In genomic region chr20:59336551-59336950, GRCh38 we compare ENCODE assay signal across 18 cellular contexts. TPM values are rescaled to one million over a fixed set of nuclear protein-coding genes. Genes with fewer than 3 reads are reported as not detected.
DNase-seq lines count a peak whose midpoint lies in the region; ATAC-seq and TF ChIP-seq lines count a peak whose summit lies in the region.
"Had no signal": no experiment of that assay in that cellular context is flagged by ENCODE, and none has a peak within 500 bp of the region (broad histone marks: within the 10 kb centered on the region; RNA-seq: fewer than 3 reads in every experiment).

No MANE protein-coding gene starts in this region.

- H3K9me3 ChIP-seq in SJCRH30 (replicated peaks): no peaks in the 10 kb centered on the region
- H3K9me3 ChIP-seq: A549; BLaER1 treated with 17β-estradiol and CSF1 and Interleukin-3, amounts not matched to agents 10 nM and 100 nM; Caco-2 had no signal

- DNase-seq in SJCRH30 (peak in 1 of 2 experiments; percentile 54), left kidney (ENCODE audit: low read depth, low spot score) (peak; percentile 68), nephron progenitor cell (no peak), mucosa of gallbladder (ENCODE audit: low spot score) (no peak)
- DNase-seq: AML-193; Caco-2; Calu3; CD4-positive, alpha-beta T cell; CD8-positive, alpha-beta T cell; DMS79 treated with DMSO at 0.1 percent for 48 hours; GF-D8 had no signal

- H3K27ac Mint-ChIP-seq in nephron progenitor cell: peak overlapping the region; percentile 11
- H3K27ac Mint-ChIP-seq: B cell; CD4-positive, alpha-beta T cell; CD8-positive, alpha-beta T cell had no signal

- H3K27me3 ChIP-seq in SJCRH30: no peaks in the 10 kb centered on the region

- no peak overlapping the region for H3K4me3 ChIP-seq in SJCRH30
- H3K4me3 ChIP-seq: A549; BLaER1 treated with 17β-estradiol and CSF1 and Interleukin-3, amounts not matched to agents 10 nM and 100 nM had no signal

- peaks cover 52% of the 10 kb centered on the region for H3K4me1 Mint-ChIP-seq in nephron progenitor cell

- no peaks in the 10 kb centered on the region for H3K36me3 ChIP-seq in SJCRH30
- H3K36me3 ChIP-seq: BLaER1 treated with 17β-estradiol and CSF1 and Interleukin-3, amounts not matched to agents 10 nM and 100 nM had no signal

- no peak overlapping the region for H3K4me3 Mint-ChIP-seq in nephron progenitor cell
- H3K4me3 Mint-ChIP-seq: B cell; CD4-positive, alpha-beta T cell; CD8-positive, alpha-beta T cell had no signal

- no peaks in the 10 kb centered on the region for H3K36me3 Mint-ChIP-seq in nephron progenitor cell (ENCODE audit: low read depth)
- H3K36me3 Mint-ChIP-seq: CD8-positive, alpha-beta T cell had no signal

- H3K9me3 Mint-ChIP-seq in nephron progenitor cell: no peaks in the 10 kb centered on the region
- H3K9me3 Mint-ChIP-seq: CD4-positive, alpha-beta T cell; CD8-positive, alpha-beta T cell had no signal

- H3K4me1 ChIP-seq in SJCRH30: peaks cover 62% of the 10 kb centered on the region
- H3K4me1 ChIP-seq: A549 had no signal

- no peak for TF ChIP-seq CTCF in nephron progenitor cell (IDR thresholded peaks at IDR 0.05)

- ATAC-seq in SK-N-SH treated with all-trans-retinoic acid at 6 μM for 48 hours: no peak
- ATAC-seq: A549; CD8-positive, alpha-beta T cell had no signal

- peaks cover 18% of the 10 kb centered on the region for H3K27me3 Mint-ChIP-seq in nephron progenitor cell (ENCODE audit: low read depth, poor library complexity)
- H3K27me3 Mint-ChIP-seq: CD4-positive, alpha-beta T cell had no signal

- peak overlapping the region; percentile 96 for H3K27ac ChIP-seq in SJCRH30
- H3K27ac ChIP-seq: 22Rv1; A549; BLaER1 treated with 17β-estradiol and CSF1 and Interleukin-3, amounts not matched to agents 10 nM and 100 nM; C4-2B had no signal

TF ChIP-seq in SK-N-SH treated with all-trans-retinoic acid at 6 μM for 48 hours, 23 proteins besides CTCF, POLR2A, EP300 and RAD21:
- TF ChIP-seq TOX (CRISPR knock-in tag; IDR thresholded peaks at IDR 0.05; ENCODE audit: borderline replicate concordance): no peak
- no peak for TF ChIP-seq BACH2 (CRISPR knock-in tag; IDR thresholded peaks at IDR 0.05; ENCODE audit: borderline replicate concordance)
- TF ChIP-seq SNAI2 (CRISPR knock-in tag; IDR thresholded peaks at IDR 0.05): no peak
- TF ChIP-seq ZNF565 (CRISPR knock-in tag; conservative IDR thresholded peaks at IDR 0.05; ENCODE audit: low read depth): no peak
- no peak for TF ChIP-seq ZFP3 (CRISPR knock-in tag; IDR thresholded peaks at IDR 0.05)
- TF ChIP-seq TSHZ2 (CRISPR knock-in tag; IDR thresholded peaks at IDR 0.05): no peak
- TF ChIP-seq ZNF70 (CRISPR knock-in tag; IDR thresholded peaks at IDR 0.05): no peak

RNA-seq across cellular contexts. Expression of gene EDN3, which starts 36.1 kb away (rescaled TPM):
- 92.5 and 97.6 TPM in 2 replicates for total RNA-seq in SJCRH30 (2014; rRNA removed; shearing (Covaris generic))
- 7.7 TPM for total RNA-seq in mucosa of gallbladder
- total RNA-seq: A172, B cell, Calu3 had no signal

Comparison
In these comparisons a context has a peak if more than half of its experiments do, and no peak if none do; other contexts are left out.
1. RNA of gene EDN3, which starts 36.1 kb away (total RNA-seq): 92.5 to 97.6 TPM in SJCRH30; 7.7 TPM in mucosa of gallbladder (single experiment); every median in the first group is over 10 times any median in the second.